Comparison of ENCODE assay signal across 2 cellular contexts in genomic region chr12:7982332-7982735, GRCh38.
TF ChIP-seq lines count a peak whose summit lies in the region.

No MANE protein-coding gene starts in this region.

TF ChIP-seq in A549, 52 proteins besides CTCF, POLR2A, EP300 and RAD21:
- peak; percentile 35; the same call in 1 of the 2 replicates for TF ChIP-seq GATA3 (IDR thresholded peaks at IDR 0.05; ENCODE audit: borderline replicate concordance)

TF ChIP-seq in H1, 55 proteins besides CTCF, POLR2A, EP300 and RAD21:
- peak; percentile 62 to 80; a peak in 2 of 4 replicates for TF ChIP-seq SIN3A (conservative IDR thresholded peaks at IDR 0.05 in 1 of 2, IDR thresholded peaks at IDR 0.05 in 1 of 2; ENCODE audit: low read depth in 1 of 2, low read length in 2 of 2)
- 0 out of 2 replicates have a peak, but pooled peaks have one; percentile 43 for TF ChIP-seq TEAD4 (IDR thresholded peaks at IDR 0.05; ENCODE audit: low read depth, low read length)
